ENCODE assay signal across 16 cellular contexts in genomic region chr16:88299751-88300462, GRCh38.
DNase-seq lines count a peak whose midpoint lies in the region; ATAC-seq, FAIRE-seq and TF ChIP-seq lines count a peak whose summit lies in the region.
"Had no signal": no experiment of that assay in that cellular context is flagged by ENCODE, and none has a peak within 500 bp of the region (broad histone marks: within the 10 kb centered on the region; RNA-seq: fewer than 3 reads in every experiment).

No MANE protein-coding gene starts in this region.

- no peaks in the 10 kb centered on the region for H4K20me1 ChIP-seq in astrocyte (ENCODE audit: insufficient read depth, low read length)

- H3K4me3 ChIP-seq in astrocyte (ENCODE audit: insufficient read depth, low read depth, low read length) = no peak overlapping the region
- no peak overlapping the region for H3K4me3 ChIP-seq in A673 (ENCODE audit: low read depth, low read length, poor library complexity, severe bottlenecking)
- H3K4me3 ChIP-seq: HAP-1 had no signal

- no peak for FAIRE-seq in astrocyte (lab: Jason Lieb, UNC)

- H3K27me3 Mint-ChIP-seq in natural killer cell treated with Interleukin-12 subunit alpha and Interleukin-12 subunit beta and Interleukin-15 and Interleukin-18, amount 100 ng/mL, for 72 hours = peaks cover 0 to 4% of the 10 kb centered on the region in 2 donors
- H3K27me3 Mint-ChIP-seq in natural killer cell (ENCODE audit: low read depth in 2 of 2) (peaks cover 0 to 2% of the 10 kb centered on the region in 2 donors), astrocyte (ENCODE audit: low read depth, unreplicated experiment) (peaks cover 2% of the 10 kb centered on the region), nephron (ENCODE audit: low read depth) (peaks cover 23% of the 10 kb centered on the region)

- H3K36me3 ChIP-seq in astrocyte (ENCODE audit: insufficient read depth, low read length) = no peaks in the 10 kb centered on the region
- no peaks in the 10 kb centered on the region for H3K36me3 ChIP-seq in A673 (ENCODE audit: insufficient read depth, low read length, poor library complexity, severe bottlenecking)
- H3K36me3 ChIP-seq: HAP-1 had no signal

- H3K4me3 Mint-ChIP-seq in natural killer cell treated with Interleukin-12 subunit alpha and Interleukin-12 subunit beta and Interleukin-15 and Interleukin-18, amount 100 ng/mL, for 72 hours = no peak overlapping the region
- H3K4me3 Mint-ChIP-seq in natural killer cell = no peak overlapping the region
- no peak overlapping the region for H3K4me3 Mint-ChIP-seq in astrocyte (ENCODE audit: unreplicated experiment)
- H3K4me3 Mint-ChIP-seq in nephron = no peak overlapping the region

- H3K4me1 ChIP-seq in astrocyte (ENCODE audit: insufficient read depth, low read length) (peaks cover 42% of the 10 kb centered on the region), A673 (ENCODE audit: insufficient read depth, low read length, poor library complexity, severe bottlenecking) (no peaks in the 10 kb centered on the region)
- H3K4me1 ChIP-seq: HAP-1 had no signal

- H3K79me2 ChIP-seq in astrocyte (ENCODE audit: insufficient read depth, low read length) = no peaks in the 10 kb centered on the region

- no peak for ATAC-seq in natural killer cell treated with Interleukin-12 subunit alpha and Interleukin-12 subunit beta and Interleukin-15 and Interleukin-18, amount 100 ng/mL, for 72 hours
- ATAC-seq in natural killer cell (no peak), HG02970 (IDR thresholded peaks at IDR 0.05; ENCODE audit: low FRiP score, unreplicated experiment) (no peak), HG02642 (IDR thresholded peaks at IDR 0.05; ENCODE audit: poor library complexity, unreplicated experiment) (no peak)

- CTCF ChIA-PET in A673 (lab: Charles Lee) = no interaction called here

- POLR2A ChIA-PET in A673 (lab: Charles Lee; ENCODE audit: low non-redundant PET) = no interaction called here

- H3K27ac ChIP-seq in astrocyte (ENCODE audit: low read depth, low read length) (peak overlapping the region; percentile 15), A673 (ENCODE audit: low read depth, low read length, poor library complexity, severe bottlenecking) (no peak overlapping the region)

- TF ChIP-seq CTCF in natural killer cell (IDR thresholded peaks at IDR 0.05) = no peak
- TF ChIP-seq CTCF in astrocyte (IDR thresholded peaks at IDR 0.05; ENCODE audit: insufficient read depth, low read depth, low read length) = no peak
- TF ChIP-seq CTCF in nephron (IDR thresholded peaks at IDR 0.05; ENCODE audit: unreplicated experiment in 3 of 3) = no peak
- no peak for TF ChIP-seq CTCF in A673 (conservative IDR thresholded peaks at IDR 0.05; ENCODE audit: low read depth, low read length)

- no peaks in the 10 kb centered on the region for H3K36me3 Mint-ChIP-seq in natural killer cell treated with Interleukin-12 subunit alpha and Interleukin-12 subunit beta and Interleukin-15 and Interleukin-18, amount 100 ng/mL, for 72 hours
- no peaks in the 10 kb centered on the region for H3K36me3 Mint-ChIP-seq in natural killer cell
- H3K36me3 Mint-ChIP-seq in astrocyte (ENCODE audit: low read depth, unreplicated experiment) = peaks cover 3% of the 10 kb centered on the region
- no peaks in the 10 kb centered on the region for H3K36me3 Mint-ChIP-seq in nephron (ENCODE audit: low read depth)
- H3K36me3 Mint-ChIP-seq: IgD-negative memory B cell had no signal

- H3K9me3 ChIP-seq in astrocyte (ENCODE audit: insufficient read depth, low read depth, low read length) = no peaks in the 10 kb centered on the region
- no peaks in the 10 kb centered on the region for H3K9me3 ChIP-seq in A673 (ENCODE audit: low read depth, low read length, poor library complexity, severe bottlenecking)
- H3K9me3 ChIP-seq: HAP-1 had no signal

- DNase-seq in natural killer cell treated with Interleukin-12 subunit alpha and Interleukin-12 subunit beta and Interleukin-15 and Interleukin-18, amount 100 ng/mL, for 72 hours (ENCODE audit: low spot score) = peak; percentile 41
- no peak for DNase-seq in natural killer cell
- no peak for DNase-seq in astrocyte (ENCODE audit: low read depth)
- no peak for DNase-seq in A673 (ENCODE audit: low spot score)
- DNase-seq: DMS153, NCI-H1417, NCI-H1930, NCI-H2171, NCI-H510A, NCI-H82, SHP77 treated with DMSO at 0.1 percent for 48 hours had no signal

- peak overlapping the region; percentile 38 for H2AFZ ChIP-seq in astrocyte (ENCODE audit: low read depth, low read length)

- H3K4me2 ChIP-seq in astrocyte (ENCODE audit: low read length) = peak overlapping the region; percentile 45

- H3K9me3 Mint-ChIP-seq in natural killer cell treated with Interleukin-12 subunit alpha and Interleukin-12 subunit beta and Interleukin-15 and Interleukin-18, amount 100 ng/mL, for 72 hours = no peaks in the 10 kb centered on the region
- H3K9me3 Mint-ChIP-seq in natural killer cell = no peaks in the 10 kb centered on the region
- H3K9me3 Mint-ChIP-seq in astrocyte (ENCODE audit: unreplicated experiment) = peaks cover 4% of the 10 kb centered on the region
- peaks cover 9% of the 10 kb centered on the region for H3K9me3 Mint-ChIP-seq in nephron

- H3K9ac ChIP-seq in astrocyte (ENCODE audit: low read length) = peak overlapping the region; percentile 21

- BruUV-seq in A673 (replicated peaks; lab: Mats Ljungman, UMichigan) = no TSS peak

- intact Hi-C loops in natural killer cell (cut with micrococcal nuclease) (no loop called here), A673 (cut with micrococcal nuclease; ENCODE audit: unreplicated experiment) (no loop called here)

- no peaks in the 10 kb centered on the region for H3K27me3 ChIP-seq in astrocyte (ENCODE audit: insufficient read depth, low read length)
- peaks cover 12% of the 10 kb centered on the region for H3K27me3 ChIP-seq in A673 (replicated peaks; ENCODE audit: insufficient read depth, low read depth, low read length, poor library complexity)

- H3K27ac Mint-ChIP-seq in natural killer cell treated with Interleukin-12 subunit alpha and Interleukin-12 subunit beta and Interleukin-15 and Interleukin-18, amount 100 ng/mL, for 72 hours = no peak overlapping the region
- H3K27ac Mint-ChIP-seq in natural killer cell (no peak overlapping the region), astrocyte (ENCODE audit: unreplicated experiment) (peak overlapping the region; percentile 72), nephron (peak overlapping the region in 2 of 3 experiments; percentile 18 to 27)

- no peaks in the 10 kb centered on the region for H3K4me1 Mint-ChIP-seq in natural killer cell treated with Interleukin-12 subunit alpha and Interleukin-12 subunit beta and Interleukin-15 and Interleukin-18, amount 100 ng/mL, for 72 hours (ENCODE audit: low read depth in 2 of 2)
- no peaks in the 10 kb centered on the region for H3K4me1 Mint-ChIP-seq in natural killer cell
- peaks cover 39% of the 10 kb centered on the region for H3K4me1 Mint-ChIP-seq in astrocyte (ENCODE audit: low read depth, unreplicated experiment)
- H3K4me1 Mint-ChIP-seq in nephron = peaks cover 57% of the 10 kb centered on the region
- H3K4me1 Mint-ChIP-seq: IgD-negative memory B cell had no signal

Comparison
In these comparisons a context has a peak if more than half of its experiments do, and no peak if none do; other contexts are left out.
1. H3K27ac Mint-ChIP-seq: peak in astrocyte (single experiment) and nephron (2 of 3); none in natural killer cell treated with Interleukin-12 subunit alpha and Interleukin-12 subunit beta and Interleukin-15 and Interleukin-18, amount 100 ng/mL, for 72 hours (0 of 2) and natural killer cell (0 of 2).